8 cellular contexts compared by ENCODE assay signal in the genomic region with DNA sequence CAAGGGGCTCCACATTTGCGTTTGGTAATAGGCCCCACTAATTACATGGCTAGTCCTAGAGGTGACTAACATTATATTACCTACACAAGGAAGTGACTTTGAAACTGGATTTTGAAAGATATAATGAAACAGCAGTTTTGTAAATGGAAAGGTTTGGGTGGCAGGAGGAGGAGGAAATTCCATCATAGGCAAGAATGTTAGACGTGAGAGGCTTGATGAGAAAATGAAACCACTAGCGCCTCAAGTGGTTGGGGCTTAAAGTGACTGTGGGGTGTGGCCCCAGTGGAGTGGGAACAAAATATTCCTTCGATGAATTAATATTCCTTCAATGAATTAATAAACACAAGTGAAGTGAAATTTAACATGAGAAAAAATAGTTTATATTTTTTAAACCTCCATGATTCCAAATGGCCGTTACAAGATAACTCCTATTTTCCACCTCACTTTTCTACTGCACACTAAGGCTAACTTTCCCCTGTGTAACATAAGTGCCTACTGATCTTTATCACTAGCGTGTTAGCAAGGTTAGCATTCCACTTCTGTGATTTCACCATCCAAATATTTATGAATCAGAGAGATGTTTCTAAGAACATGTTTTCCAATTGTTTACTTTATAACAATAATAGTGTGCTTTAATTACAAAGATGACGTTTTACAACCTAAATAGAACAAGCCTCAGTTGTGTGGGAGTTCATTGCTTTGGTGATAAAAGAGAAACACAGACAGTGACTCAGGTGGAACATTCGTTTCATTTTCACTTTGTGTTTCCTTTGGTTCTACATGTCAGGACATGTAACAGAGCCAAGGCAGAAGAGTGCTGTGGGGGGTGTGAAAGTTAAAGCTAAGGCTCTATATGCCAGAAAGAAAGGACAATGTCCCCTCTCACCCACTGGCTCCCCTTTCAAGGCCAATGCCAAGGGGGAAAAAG. TPM values are rescaled to one million over a fixed set of nuclear protein-coding genes. Genes with fewer than 3 reads are reported as not detected.
A peak's percentile ranks its signal among the peaks of the same experiment; 100 is the strongest.
DNase-seq lines count a peak whose midpoint lies in the region; ATAC-seq, FAIRE-seq and TF ChIP-seq lines count a peak whose summit lies in the region.

No MANE protein-coding gene starts in this region.

- H3K27me3 ChIP-seq in OCI-LY1 (ENCODE audit: insufficient read depth, low read length) (no peaks in the 10 kb centered on the region), adrenal gland (peaks cover under 1% of the 10 kb centered on the region)

- no peak overlapping the region for H3K4me2 ChIP-seq in OCI-LY1 (ENCODE audit: low read length)

- no peaks in the 10 kb centered on the region for H3F3A ChIP-seq in OCI-LY1 (ENCODE audit: insufficient read depth, low read length)

- H3K36me3 ChIP-seq in OCI-LY1 (ENCODE audit: insufficient read depth, low read length) (no peaks in the 10 kb centered on the region), adrenal gland (replicated peaks in 1 of 2) (no peaks in the 10 kb centered on the region), kidney (ENCODE audit: control insufficient read depth in 1 of 2, insufficient read depth in 2 of 2, low read length in 2 of 2) (no peaks in the 10 kb centered on the region)

- peak; percentile 88 for TF ChIP-seq CTCF in C4-2B (conservative IDR thresholded peaks at IDR 0.05)
- peak; percentile 68 for TF ChIP-seq CTCF in OCI-LY1 (IDR thresholded peaks at IDR 0.05; ENCODE audit: low read length)
- peak; percentile 14 to 49 (median 35) for TF ChIP-seq CTCF in adrenal gland (IDR thresholded peaks at IDR 0.05)
- peak; percentile 32 for TF ChIP-seq CTCF in kidney (IDR thresholded peaks at IDR 0.05; ENCODE audit: borderline replicate concordance, extremely low read depth, insufficient read depth)

- no peaks in the 10 kb centered on the region for H3K79me2 ChIP-seq in OCI-LY1 (ENCODE audit: insufficient read depth, low read length)

- H3K4me3 Mint-ChIP-seq in stimulated activated naive CD8-positive, alpha-beta T cell treated with anti-CD3 and anti-CD28 coated beads, Interleukin-15, Interleukin-2, amounts not matched to agents 100 ng/mL and 50 ng/mL, for 24 hours: peak overlapping the region; percentile 76

- H3K4me3 ChIP-seq in OCI-LY1 (ENCODE audit: low read depth, low read length, poor library complexity, severe bottlenecking) (no peak overlapping the region), adrenal gland (peak overlapping the region in 1 of 4 donors; percentile 16), kidney (ENCODE audit: low read length in 2 of 2) (no peak overlapping the region)

- FAIRE-seq in kidney (lab: Jason Lieb, UNC): peak; percentile 50

- no peak for TF ChIP-seq POLR2A in adrenal gland (IDR thresholded peaks at IDR 0.05)

- intact Hi-C loops in adrenal gland (cut with DNase I): no loop called here
- intact Hi-C loops in kidney (cut with DNase I): no loop called here

- WGBS in adrenal gland, 4 donors: 36 to 42% (median 38%) methylated on average over 8 of the region's 8 CpGs

- peaks cover 37% of the 10 kb centered on the region for H3K4me1 Mint-ChIP-seq in stimulated activated naive CD8-positive, alpha-beta T cell treated with anti-CD3 and anti-CD28 coated beads, Interleukin-15, Interleukin-2, amounts not matched to agents 100 ng/mL and 50 ng/mL, for 24 hours (ENCODE audit: low read depth)

- ATAC-seq in GM18870 (IDR thresholded peaks at IDR 0.05; ENCODE audit: unreplicated experiment): peak; percentile 92
- peak; percentile 96 for ATAC-seq in HG03064 (IDR thresholded peaks at IDR 0.05; ENCODE audit: low read depth, unreplicated experiment)

- H3K27ac ChIP-seq in C4-2B: no peak overlapping the region
- no peak overlapping the region for H3K27ac ChIP-seq in OCI-LY1 (ENCODE audit: low read depth, low read length, poor library complexity, severe bottlenecking)
- H3K27ac ChIP-seq in adrenal gland: peak overlapping the region in 1 of 5 donors; percentile 55
- H3K27ac ChIP-seq in kidney (ENCODE audit: low read depth in 2 of 2, low read length in 2 of 2): peak overlapping the region; percentile 5 to 65

- H4K20me1 ChIP-seq in OCI-LY1 (ENCODE audit: insufficient read depth, low read length): no peaks in the 10 kb centered on the region

- DNase-seq in adrenal gland (peak in 1 of 7 donors; percentile 21), kidney (no peak), middle frontal gyrus (ENCODE audit: extremely low spot score, low spot score) (no peak)

- H2AFZ ChIP-seq in OCI-LY1 (ENCODE audit: low read length): no peak overlapping the region

- H3K9ac ChIP-seq in OCI-LY1 (ENCODE audit: low read length): no peak overlapping the region
- H3K9ac ChIP-seq in kidney (ENCODE audit: low read length in 2 of 2): no peak overlapping the region

- H3K27me3 Mint-ChIP-seq in stimulated activated naive CD8-positive, alpha-beta T cell treated with anti-CD3 and anti-CD28 coated beads, Interleukin-15, Interleukin-2, amounts not matched to agents 100 ng/mL and 50 ng/mL, for 24 hours: peaks cover 10% of the 10 kb centered on the region

- no peaks in the 10 kb centered on the region for H3K9me3 ChIP-seq in OCI-LY1 (ENCODE audit: low read length)
- H3K9me3 ChIP-seq in adrenal gland (replicated peaks in 1 of 3): no peaks in the 10 kb centered on the region
- no peaks in the 10 kb centered on the region for H3K9me3 ChIP-seq in kidney (ENCODE audit: control insufficient read depth in 1 of 2, low read length in 2 of 2)

- no peaks in the 10 kb centered on the region for H3K9me2 ChIP-seq in OCI-LY1 (ENCODE audit: low read depth, low read length)

- no peaks in the 10 kb centered on the region for H3K9me3 Mint-ChIP-seq in stimulated activated naive CD8-positive, alpha-beta T cell treated with anti-CD3 and anti-CD28 coated beads, Interleukin-15, Interleukin-2, amounts not matched to agents 100 ng/mL and 50 ng/mL, for 24 hours

- H3K27ac Mint-ChIP-seq in stimulated activated naive CD8-positive, alpha-beta T cell treated with anti-CD3 and anti-CD28 coated beads, Interleukin-15, Interleukin-2, amounts not matched to agents 100 ng/mL and 50 ng/mL, for 24 hours: peak overlapping the region; percentile 94

- no peaks in the 10 kb centered on the region for H3K36me3 Mint-ChIP-seq in stimulated activated naive CD8-positive, alpha-beta T cell treated with anti-CD3 and anti-CD28 coated beads, Interleukin-15, Interleukin-2, amounts not matched to agents 100 ng/mL and 50 ng/mL, for 24 hours (ENCODE audit: low read depth)

- H3K4me1 ChIP-seq in OCI-LY1 (ENCODE audit: insufficient read depth, low read length, severe bottlenecking) (no peaks in the 10 kb centered on the region), adrenal gland (replicated peaks in 1 of 2) (peaks cover 0 to 5% of the 10 kb centered on the region in 2 donors), kidney (ENCODE audit: control insufficient read depth in 1 of 2, insufficient read depth in 1 of 2, low read depth in 1 of 2, low read length in 2 of 2) (no peaks in the 10 kb centered on the region)

RNA-seq across cellular contexts. Expression of a gene that starts 12.5 kb away (rescaled TPM):
- 10 to 100 TPM in 3 of 8 donors, 1 to 10 TPM in 5; 3.6 to 13.4 (median 8.1) TPM for total RNA-seq in adrenal gland
- 10 to 100 TPM; 13.4 to 19.7 (median 14.5) TPM for polyA plus RNA-seq in adrenal gland
- 12.8 TPM for total RNA-seq in kidney
- 14.6 TPM for polyA plus RNA-seq in kidney (ENCODE audit: insufficient read depth, low read depth, low replicate concordance)

Comparison
In these comparisons a context has a peak if more than half of its experiments do, and no peak if none do; other contexts are left out.
1. H3K27ac ChIP-seq: peak in kidney (2 of 2); none in C4-2B (single experiment) and OCI-LY1 (single experiment).
2. CTCF ChIP-seq: peak in every context shown above with its lines; median percentile 88 in C4-2B; 68 in OCI-LY1; 35 in adrenal gland; 32 in kidney.